In the genomic region with DNA sequence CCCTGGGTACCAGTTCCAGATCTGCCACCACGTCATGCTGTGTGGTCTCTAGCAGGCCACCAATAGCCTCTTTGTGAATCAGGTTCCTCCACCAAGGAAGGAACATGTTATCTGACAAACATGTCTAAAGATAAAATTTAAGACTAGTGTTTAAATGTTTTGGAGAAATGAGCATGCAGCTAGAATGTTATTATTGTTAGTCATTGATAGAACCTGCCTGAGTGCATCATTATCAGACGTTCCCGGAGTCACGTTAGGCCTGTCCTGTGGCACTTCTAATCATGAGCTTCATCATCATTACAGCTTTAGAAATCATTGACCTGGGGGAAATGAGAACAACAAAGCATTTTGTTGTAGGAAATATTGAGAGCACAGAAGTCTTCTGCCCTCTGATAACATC, we compare ENCODE assay signal across 24 cellular contexts.
"Had no signal": no experiment of that assay in that cellular context is flagged by ENCODE, and none has a peak within 500 bp of the region (broad histone marks: within the 10 kb centered on the region; RNA-seq: fewer than 3 reads in every experiment).

No MANE protein-coding gene starts in this region.

- H3K9me3 Mint-ChIP-seq: activated naive CD4-positive, alpha-beta T cell treated with anti-CD3 and anti-CD28 coated beads for 36 hours; activated naive CD8-positive, alpha-beta T cell treated with anti-CD3 and anti-CD28 coated beads, Interleukin-2, amount 50 U/mL, for 24 hours; activated T-cell treated with anti-CD3 and anti-CD28 coated beads, Interleukin-2, amount 50 U/mL, for 24 hours; immature natural killer cell; naive thymus-derived CD8-positive, alpha-beta T cell had no signal

- H3K4me2 ChIP-seq: hepatocyte, SK-N-SH had no signal

- H3K9ac ChIP-seq: SK-N-SH had no signal

- ATAC-seq: activated naive CD8-positive, alpha-beta T cell treated with anti-CD3 and anti-CD28 coated beads, Interleukin-2, amount 50 U/mL, for 24 hours; body of pancreas; esophagus mucosa; left lobe of liver; lower lobe of right lung; naive thymus-derived CD8-positive, alpha-beta T cell had no signal

- H3K4me3 Mint-ChIP-seq: activated naive CD4-positive, alpha-beta T cell treated with anti-CD3 and anti-CD28 coated beads for 36 hours; activated naive CD8-positive, alpha-beta T cell treated with anti-CD3 and anti-CD28 coated beads, Interleukin-2, amount 50 U/mL, for 24 hours; activated T-cell treated with anti-CD3 and anti-CD28 coated beads, Interleukin-2, amount 50 U/mL, for 24 hours had no signal

- H3K4me1 ChIP-seq: body of pancreas, prostate gland had no signal

- H3K4me3 ChIP-seq: body of pancreas, hepatocyte, lower lobe of right lung, ovary, prostate gland, stomach, suprapubic skin, tibial nerve had no signal

- H3K27me3 ChIP-seq: body of pancreas, hepatocyte, ovary, stomach, suprapubic skin, tibial nerve had no signal

- H2AFZ ChIP-seq: hepatocyte had no signal

- H3K79me2 ChIP-seq: hepatocyte had no signal

- H3K27me3 Mint-ChIP-seq: activated naive CD8-positive, alpha-beta T cell treated with anti-CD3 and anti-CD28 coated beads, Interleukin-2, amount 50 U/mL, for 24 hours; activated T-cell treated with anti-CD3 and anti-CD28 coated beads, Interleukin-2, amount 50 U/mL, for 24 hours; naive thymus-derived CD8-positive, alpha-beta T cell had no signal

- H3K9me3 ChIP-seq: body of pancreas, lower lobe of right lung, ovary, prostate gland, SK-N-SH, stomach, suprapubic skin, tibial nerve had no signal

- H3K36me3 ChIP-seq: lower lobe of right lung, ovary, prostate gland, stomach, suprapubic skin, tibial nerve had no signal

- H3K27ac Mint-ChIP-seq: activated naive CD4-positive, alpha-beta T cell treated with anti-CD3 and anti-CD28 coated beads for 36 hours; activated naive CD8-positive, alpha-beta T cell treated with anti-CD3 and anti-CD28 coated beads, Interleukin-2, amount 50 U/mL, for 24 hours; activated T-cell treated with anti-CD3 and anti-CD28 coated beads, Interleukin-2, amount 50 U/mL, for 24 hours; naive thymus-derived CD8-positive, alpha-beta T cell had no signal

- H3K27ac ChIP-seq: body of pancreas, hepatocyte, lower lobe of right lung, ovary, prostate gland, stomach, suprapubic skin, tibial nerve had no signal

- DNase-seq: activated CD4-positive, alpha-beta T cell treated with anti-CD3 and anti-CD28 coated beads, Interleukin-2, amount 50 U/mL, for 48 hours; activated CD8-positive, alpha-beta memory T cell treated with anti-CD3 and anti-CD28 coated beads, Interleukin-2, amount 50 U/mL, for 4 hours; activated effector memory CD4-positive, alpha-beta T cell treated with Interleukin-2 at 50 U/mL for 16 hours; activated naive CD4-positive, alpha-beta T cell treated with anti-CD3 and anti-CD28 coated beads for 36 hours; activated naive CD8-positive, alpha-beta T cell treated with anti-CD3 and anti-CD28 coated beads, Interleukin-2, amount 50 U/mL, for 24 hours; activated T-cell treated with anti-CD3 and anti-CD28 coated beads, Interleukin-2, amount 50 U/mL, for 24 hours; anterior cingulate cortex; body of pancreas; effector CD4-positive, alpha-beta T cell; glutamatergic neuron; immature natural killer cell; lower lobe of right lung; naive thymus-derived CD8-positive, alpha-beta T cell; ovary; SK-N-SH; stimulated activated CD4-positive, alpha-beta T cell treated with anti-CD3 and anti-CD28 coated beads, Interleukin-4, amount 100 ng/mL, for 4 hours; stomach; T-helper 9 cell had no signal
